Comparison of ENCODE assay signal across 8 cellular contexts in genomic region chr16:57041182-57042156, GRCh38. TPM values are rescaled to one million over a fixed set of nuclear protein-coding genes. Genes with fewer than 3 reads are reported as not detected.
DNase-seq lines count a peak whose midpoint lies in the region; ATAC-seq lines count a peak whose summit lies in the region.

No MANE protein-coding gene starts in this region.

- H3K36me3 Mint-ChIP-seq in activated CD4-positive, alpha-beta memory T cell treated with anti-CD3 and anti-CD28 coated beads, Interleukin-2, amount 10 ng/mL, durations not matched to agents 7 days and 5 days (ENCODE audit: low read depth), result peaks cover 86% of the 10 kb centered on the region
- peaks cover 30% of the 10 kb centered on the region for H3K36me3 Mint-ChIP-seq in memory B cell

- H3K27ac Mint-ChIP-seq in activated CD4-positive, alpha-beta memory T cell treated with anti-CD3 and anti-CD28 coated beads, Interleukin-2, amount 10 ng/mL, durations not matched to agents 7 days and 5 days, result peak overlapping the region; percentile 94
- H3K27ac Mint-ChIP-seq in memory B cell, result peak overlapping the region; percentile 96

- peaks cover 70% of the 10 kb centered on the region for H3K4me1 Mint-ChIP-seq in activated CD4-positive, alpha-beta memory T cell treated with anti-CD3 and anti-CD28 coated beads, Interleukin-2, amount 10 ng/mL, durations not matched to agents 7 days and 5 days
- peaks cover 75% of the 10 kb centered on the region for H3K4me1 Mint-ChIP-seq in memory B cell

- no peaks in the 10 kb centered on the region for H3K27me3 Mint-ChIP-seq in activated CD4-positive, alpha-beta memory T cell treated with anti-CD3 and anti-CD28 coated beads, Interleukin-2, amount 10 ng/mL, durations not matched to agents 7 days and 5 days
- no peaks in the 10 kb centered on the region for H3K27me3 Mint-ChIP-seq in memory B cell

- CTCF ChIA-PET in activated CD4-positive, alpha-beta memory T cell treated with anti-CD3 and anti-CD28 coated beads, Interleukin-2, amount 10 ng/mL, durations not matched to agents 7 days and 5 days (lab: Charles Lee), result interaction anchor here (0.6 to 3.4 kb wide), 7 partner anchors 13 to 87 kb away, joined by 3 to 42 read pairs (median 3); partner anchors contain the start of gene NLRC5

- H3K9me3 Mint-ChIP-seq in activated CD4-positive, alpha-beta memory T cell treated with anti-CD3 and anti-CD28 coated beads, Interleukin-2, amount 10 ng/mL, durations not matched to agents 7 days and 5 days, result no peaks in the 10 kb centered on the region
- peaks cover 4% of the 10 kb centered on the region for H3K9me3 Mint-ChIP-seq in memory B cell

- peak; percentile 32 for ATAC-seq in GM18909 (IDR thresholded peaks at IDR 0.05; ENCODE audit: poor library complexity, unreplicated experiment)
- peak; percentile 12 for ATAC-seq in HG03066 (IDR thresholded peaks at IDR 0.05; ENCODE audit: low read depth, unreplicated experiment)
- peak; percentile 57 for ATAC-seq in memory B cell (ENCODE audit: low read depth)

- POLR2A ChIA-PET in activated CD4-positive, alpha-beta memory T cell treated with anti-CD3 and anti-CD28 coated beads, Interleukin-2, amount 10 ng/mL, durations not matched to agents 7 days and 5 days (lab: Charles Lee), result interaction anchor here (0.8 to 4.4 kb wide), 26 partner anchors 9 to 416 kb away, joined by 3 to 47 read pairs (median 4); partner anchors contain the start of genes MT1E, NLRC5, PSME3IP1 and RSPRY1

- peak; percentile 89 for DNase-seq in activated CD4-positive, alpha-beta memory T cell treated with anti-CD3 and anti-CD28 coated beads, Interleukin-2, amount 10 ng/mL, durations not matched to agents 7 days and 5 days
- DNase-seq in memory B cell (ENCODE audit: low spot score in 2 of 2) (peak; percentile 34 to 37), NCI-H2081 treated with DMSO at 0.1 percent for 48 hours (lab: John Stamatoyannopoulos, UW) (no peak), NCI-H1092 treated with DMSO at 0.1 percent for 48 hours (lab: John Stamatoyannopoulos, UW) (no peak), SHP77 (lab: John Stamatoyannopoulos, UW) (no peak), AG08396 (ENCODE audit: low spot score) (no peak)

- H3K4me3 Mint-ChIP-seq in activated CD4-positive, alpha-beta memory T cell treated with anti-CD3 and anti-CD28 coated beads, Interleukin-2, amount 10 ng/mL, durations not matched to agents 7 days and 5 days, result peak overlapping the region; percentile 64
- H3K4me3 Mint-ChIP-seq in memory B cell, result peak overlapping the region; percentile 70

RNA-seq across cellular contexts. Expression of gene CPNE2, which starts 50.9 kb away (rescaled TPM):
- total RNA-seq in activated CD4-positive, alpha-beta memory T cell treated with anti-CD3 and anti-CD28 coated beads, Interleukin-2, amount 10 ng/mL, durations not matched to agents 7 days and 5 days, result 1 to 10 TPM; 4.6 to 4.8 TPM

RNA-seq across cellular contexts. Expression of gene NLRC5, which starts 52.1 kb away (rescaled TPM):
- 100 to 1,000 TPM; 259 to 263 TPM for total RNA-seq in activated CD4-positive, alpha-beta memory T cell treated with anti-CD3 and anti-CD28 coated beads, Interleukin-2, amount 10 ng/mL, durations not matched to agents 7 days and 5 days

Comparison
In these comparisons a context has a peak if more than half of its experiments do, and no peak if none do; other contexts are left out.
1. DNase-seq: peak in activated CD4-positive, alpha-beta memory T cell treated with anti-CD3 and anti-CD28 coated beads, Interleukin-2, amount 10 ng/mL, durations not matched to agents 7 days and 5 days (single experiment) and memory B cell (2 of 2); none in NCI-H2081 treated with DMSO at 0.1 percent for 48 hours (single experiment), NCI-H1092 treated with DMSO at 0.1 percent for 48 hours (single experiment), SHP77 (0 of 2) and AG08396 (single experiment).
2. Peak in every context shown above with its lines, with median percentiles within 50 percentile points of each other: ATAC-seq.